8 cellular contexts compared by ENCODE assay signal in genomic region chr6:24403501-24403824, GRCh38. TPM values are rescaled to one million over a fixed set of nuclear protein-coding genes. Genes with fewer than 3 reads are reported as not detected.
A peak's percentile ranks its signal among the peaks of the same experiment; 100 is the strongest.
DNase-seq lines count a peak whose midpoint lies in the region; ATAC-seq and TF ChIP-seq lines count a peak whose summit lies in the region.

No MANE protein-coding gene starts in this region.

- TF ChIP-seq POLR2A in body of pancreas (IDR thresholded peaks at IDR 0.05): no peak

- peak overlapping the region; percentile 98 for H3K4me3 Mint-ChIP-seq in stimulated activated naive CD8-positive, alpha-beta T cell treated with anti-CD3 and anti-CD28 coated beads, Interleukin-15, Interleukin-2, amounts not matched to agents 100 ng/mL and 50 ng/mL, for 24 hours

- intact Hi-C loops in body of pancreas (cut with DNase I): no loop called here

- H3K27me3 ChIP-seq in body of pancreas (no peaks in the 10 kb centered on the region), mononuclear cell (ENCODE audit: insufficient read depth, low read length) (no peaks in the 10 kb centered on the region)

- H3K4me1 ChIP-seq in body of pancreas: peaks cover 11% of the 10 kb centered on the region
- peaks cover 11% of the 10 kb centered on the region for H3K4me1 ChIP-seq in mononuclear cell (ENCODE audit: insufficient read depth, low read length)

- no peaks in the 10 kb centered on the region for H3K36me3 ChIP-seq in body of pancreas (replicated peaks in 1 of 2; ENCODE audit: insufficient read depth in 1 of 2, low read depth in 2 of 2)

- WGBS in body of pancreas, 2 donors: 1 to 2% methylated on average over 12 of the region's 12 CpGs

- H3K27ac Mint-ChIP-seq in stimulated activated naive CD8-positive, alpha-beta T cell treated with anti-CD3 and anti-CD28 coated beads, Interleukin-15, Interleukin-2, amounts not matched to agents 100 ng/mL and 50 ng/mL, for 24 hours: peak overlapping the region; percentile 90

- no peak for TF ChIP-seq CTCF in body of pancreas (IDR thresholded peaks at IDR 0.05)

- H3K9me3 ChIP-seq in body of pancreas (no peaks in the 10 kb centered on the region), mononuclear cell (ENCODE audit: low read depth, low read length) (no peaks in the 10 kb centered on the region)

- peaks cover 18% of the 10 kb centered on the region for H3K27me3 Mint-ChIP-seq in stimulated activated naive CD8-positive, alpha-beta T cell treated with anti-CD3 and anti-CD28 coated beads, Interleukin-15, Interleukin-2, amounts not matched to agents 100 ng/mL and 50 ng/mL, for 24 hours

- no peak for ATAC-seq in stimulated activated naive CD8-positive, alpha-beta T cell treated with anti-CD3 and anti-CD28 coated beads, Interleukin-15, Interleukin-2, amounts not matched to agents 100 U/mL and 50 U/mL, for 24 hours
- ATAC-seq in body of pancreas (no peak), HG02884 (IDR thresholded peaks at IDR 0.05; ENCODE audit: unreplicated experiment) (no peak), HG03439 (IDR thresholded peaks at IDR 0.05; ENCODE audit: unreplicated experiment) (no peak)

- DNase-seq in stimulated activated naive CD8-positive, alpha-beta T cell treated with anti-CD3 and anti-CD28 coated beads, Interleukin-15, Interleukin-2, amounts not matched to agents 100 U/mL and 50 U/mL, for 24 hours: no peak
- no peak for DNase-seq in body of pancreas
- DNase-seq in SHP77 treated with DMSO at 0.1 percent for 48 hours (lab: John Stamatoyannopoulos, UW): no peak
- DNase-seq in DMS114 treated with DMSO at 0.1 percent for 48 hours (lab: John Stamatoyannopoulos, UW; ENCODE audit: unreplicated experiment): no peak

- peaks cover 30% of the 10 kb centered on the region for H3K4me1 Mint-ChIP-seq in stimulated activated naive CD8-positive, alpha-beta T cell treated with anti-CD3 and anti-CD28 coated beads, Interleukin-15, Interleukin-2, amounts not matched to agents 100 ng/mL and 50 ng/mL, for 24 hours (ENCODE audit: low read depth)

- peaks cover 15% of the 10 kb centered on the region for H3K36me3 Mint-ChIP-seq in stimulated activated naive CD8-positive, alpha-beta T cell treated with anti-CD3 and anti-CD28 coated beads, Interleukin-15, Interleukin-2, amounts not matched to agents 100 ng/mL and 50 ng/mL, for 24 hours (ENCODE audit: low read depth)

- peak overlapping the region; percentile 54 to 100 for H3K4me3 ChIP-seq in body of pancreas
- H3K4me3 ChIP-seq in mononuclear cell (ENCODE audit: low read length): peak overlapping the region; percentile 77

- H3K27ac ChIP-seq in body of pancreas: peak overlapping the region in 3 of 4 donors; percentile 71 to 84 (median 76)

- no peaks in the 10 kb centered on the region for H3K9me3 Mint-ChIP-seq in stimulated activated naive CD8-positive, alpha-beta T cell treated with anti-CD3 and anti-CD28 coated beads, Interleukin-15, Interleukin-2, amounts not matched to agents 100 ng/mL and 50 ng/mL, for 24 hours

RNA-seq across cellular contexts. Expression of gene MRS2, which starts 0.7 kb away (rescaled TPM):
- total RNA-seq in body of pancreas: 10 to 100 TPM; 11.7 to 23.1 TPM
- total RNA-seq in mononuclear cell: 6.7 TPM

RNA-seq across cellular contexts. Expression of gene DCDC2, which starts 45.6 kb away (rescaled TPM):
- 10 to 100 TPM; 20.8 to 37.4 TPM for total RNA-seq in body of pancreas
- total RNA-seq in mononuclear cell: 0.10 TPM

Comparison
In these comparisons a context has a peak if more than half of its experiments do, and no peak if none do; other contexts are left out.
1. RNA of gene DCDC2, which starts 45.6 kb away (total RNA-seq): 20.8 to 37.4 TPM in body of pancreas; 0.10 TPM in mononuclear cell (single experiment); every median in the first group is over 10 times any median in the second.